Comparison of ENCODE assay signal across 8 cellular contexts in genomic region chr11:44621140-44621681, GRCh38. TPM values are rescaled to one million over a fixed set of nuclear protein-coding genes. Genes with fewer than 3 reads are reported as not detected.
DNase-seq lines count a peak whose midpoint lies in the region; ATAC-seq and TF ChIP-seq lines count a peak whose summit lies in the region.

No MANE protein-coding gene starts in this region.

- no peak overlapping the region for H3K27ac ChIP-seq in left lung

- H3K27me3 ChIP-seq in BJ (ENCODE audit: control insufficient read depth, insufficient read depth, low read length) (no peaks in the 10 kb centered on the region), left lung (no peaks in the 10 kb centered on the region)

- intact Hi-C loops in activated CD4-positive, alpha-beta T cell treated with anti-CD3 and anti-CD28 coated beads for 36 hours (cut with DNase I, micrococcal nuclease) = loop anchor here (1.0 to 10.0 kb wide), 5 partner anchors 104 to 336 kb away; partner anchors contain the start of gene TSPAN18 (in 1 of the 2)
- intact Hi-C loops in left lung (cut with DNase I) = loop anchor here in 1 of 2 donors (5.0 to 10.0 kb wide), 2 partner anchors 104 to 291 kb away; partner anchors contain the start of gene TSPAN18

- H3K9me3 Mint-ChIP-seq in activated CD4-positive, alpha-beta T cell treated with anti-CD3 and anti-CD28 coated beads for 36 hours (ENCODE audit: low read depth) = peaks cover 2% of the 10 kb centered on the region

- DNase-seq in BJ (ENCODE audit: low read depth) (no peak), NCI-H2171 treated with DMSO at 0.1 percent for 48 hours (lab: John Stamatoyannopoulos, UW) (peak; percentile 62), dedifferentiated amniotic fluid mesenchymal stem cell (ENCODE audit: extremely low spot score) (peak; percentile 40), left lung (peak; percentile 62 to 94)
- peak; percentile 78 for DNase-seq in activated CD4-positive, alpha-beta T cell treated with anti-CD3 and anti-CD28 coated beads for 36 hours
- DNase-seq in stimulated activated CD4-positive, alpha-beta T cell treated with anti-CD3 and anti-CD28 coated beads, Interleukin-4, amount 100 ng/mL, for 4 hours = peak; percentile 27 to 59

- TF ChIP-seq CTCF in BJ (IDR thresholded peaks at IDR 0.05; ENCODE audit: insufficient read depth, low read depth, low read length) (peak; percentile 98), left lung (IDR thresholded peaks at IDR 0.05) (peak; percentile 90 to 92)

- H3K4me3 Mint-ChIP-seq in activated CD4-positive, alpha-beta T cell treated with anti-CD3 and anti-CD28 coated beads for 36 hours = no peak overlapping the region

- CTCF ChIA-PET in BJ (lab: Yijun Ruan, JAX) = interaction anchor here (0.5 to 16.7 kb wide), 30 partner anchors 9 to 487 kb away, joined by 3 to 606 read pairs (median 4); partner anchors contain the start of gene CD82
- CTCF ChIA-PET in activated CD4-positive, alpha-beta T cell treated with anti-CD3 and anti-CD28 coated beads for 36 hours (lab: Charles Lee) = interaction anchor here (0.5 to 2.0 kb wide), 12 partner anchors 10 to 291 kb away, joined by 3 to 11 read pairs (median 4); partner anchors contain the start of gene CD82

- H3K4me1 ChIP-seq in left lung = peaks cover 0 to 43% of the 10 kb centered on the region in 2 donors

- POLR2A ChIA-PET in BJ (lab: Charles Lee) = no interaction called here
- POLR2A ChIA-PET in activated CD4-positive, alpha-beta T cell treated with anti-CD3 and anti-CD28 coated beads for 36 hours (lab: Charles Lee) = no interaction called here

- H3K36me3 ChIP-seq in BJ (ENCODE audit: control insufficient read depth, insufficient read depth, low read length) (no peaks in the 10 kb centered on the region), left lung (peaks cover 0 to 42% of the 10 kb centered on the region in 2 donors)

- H3K4me1 Mint-ChIP-seq in activated CD4-positive, alpha-beta T cell treated with anti-CD3 and anti-CD28 coated beads for 36 hours = peaks cover 38% of the 10 kb centered on the region

- peak; percentile 38 for ATAC-seq in GM21737 (IDR thresholded peaks at IDR 0.05; ENCODE audit: unreplicated experiment)
- peak; percentile 52 for ATAC-seq in activated CD4-positive, alpha-beta T cell treated with anti-CD3 and anti-CD28 coated beads for 36 hours
- ATAC-seq in left lung = peak; percentile 85
- no peak for ATAC-seq in HG03025 (IDR thresholded peaks at IDR 0.05; ENCODE audit: low FRiP score, unreplicated experiment)

- peaks cover 40% of the 10 kb centered on the region for H3K36me3 Mint-ChIP-seq in activated CD4-positive, alpha-beta T cell treated with anti-CD3 and anti-CD28 coated beads for 36 hours (ENCODE audit: low read depth)

- H3K4me3 ChIP-seq in BJ (ENCODE audit: low read depth, low read length) (no peak overlapping the region), left lung (no peak overlapping the region)

- H3K27me3 Mint-ChIP-seq in activated CD4-positive, alpha-beta T cell treated with anti-CD3 and anti-CD28 coated beads for 36 hours = no peaks in the 10 kb centered on the region

- no peak overlapping the region for H3K27ac Mint-ChIP-seq in activated CD4-positive, alpha-beta T cell treated with anti-CD3 and anti-CD28 coated beads for 36 hours

- no peaks in the 10 kb centered on the region for H3K9me3 ChIP-seq in left lung

RNA-seq across cellular contexts. Expression of gene CD82, which starts 55.7 kb away (rescaled TPM):
- polyA plus RNA-seq in BJ (2011; rRNA removed) = 13.4 and 28.1 TPM in 2 replicates
- 11.0 and 23.4 TPM in 2 replicates for polyA minus RNA-seq in BJ (2011; rRNA and poly(A)+ RNA removed)
- total RNA-seq in activated CD4-positive, alpha-beta T cell treated with anti-CD3 and anti-CD28 coated beads for 36 hours = 100 to 1,000 TPM; 239 to 272 TPM
- 100 to 1,000 TPM in 1 of 2 donors, 10 to 100 TPM in 1; 88.4 to 244 TPM for total RNA-seq in left lung
